8 cellular contexts compared by ENCODE assay signal in genomic region chr9:135479469-135480052, GRCh38. TPM values are rescaled to one million over a fixed set of nuclear protein-coding genes. Genes with fewer than 3 reads are reported as not detected.
A peak's percentile ranks its signal among the peaks of the same experiment; 100 is the strongest.
DNase-seq lines count a peak whose midpoint lies in the region; ATAC-seq and FAIRE-seq lines count a peak whose summit lies in the region.

Gene PPP1R26 (plus strand): TSS chr9:135479782. CDS start chr9:135484511, 4,729 bp downstream.

- 0 to 7% methylated on average over 3 to 26 of the region's 103 CpGs for WGBS in mesodermal cell (ENCODE audit: insufficient coverage in 2 of 2), 2 experiments

- H3K4me3 Mint-ChIP-seq in effector memory CD8-positive, alpha-beta T cell: peak within 1 kb of the TSS; percentile 90 to 92

- H3K9me3 Mint-ChIP-seq in effector memory CD8-positive, alpha-beta T cell: no peaks in the 10 kb centered on the region

- peak; percentile 71 for DNase-seq in GM03348 (ENCODE audit: low spot score)
- peak; percentile 41 for DNase-seq in NCI-H774 (lab: John Stamatoyannopoulos, UW)
- DNase-seq in effector memory CD8-positive, alpha-beta T cell: no peak
- DNase-seq in urothelium cell line (ENCODE audit: low spot score): peak; percentile 66
- DNase-seq in pons (ENCODE audit: low spot score): no peak

- no peaks in the 10 kb centered on the region for H3K36me3 Mint-ChIP-seq in effector memory CD8-positive, alpha-beta T cell (ENCODE audit: insufficient read depth)

- peaks cover 21% of the 10 kb centered on the region for H3K36me3 ChIP-seq in mesodermal cell (ENCODE audit: control insufficient read depth, insufficient read depth, low read length)

- no peak within 1 kb of the TSS for H3K27ac ChIP-seq in mesodermal cell (ENCODE audit: low read depth, low read length, severe bottlenecking)

- peaks cover 3 to 4% of the 10 kb centered on the region in 2 donors for H3K4me1 Mint-ChIP-seq in effector memory CD8-positive, alpha-beta T cell (ENCODE audit: low read depth in 2 of 2)

- H3K27me3 Mint-ChIP-seq in effector memory CD8-positive, alpha-beta T cell: peaks cover 30 to 65% of the 10 kb centered on the region in 2 donors

- H3K27ac Mint-ChIP-seq in effector memory CD8-positive, alpha-beta T cell: peak within 1 kb of the TSS; percentile 60 to 86

- no peaks in the 10 kb centered on the region for H3K9me3 ChIP-seq in mesodermal cell (ENCODE audit: control insufficient read depth, low read length)

- ATAC-seq in effector memory CD8-positive, alpha-beta T cell (replicated peaks): peak; percentile 6
- ATAC-seq in HG02938 (IDR thresholded peaks at IDR 0.05; ENCODE audit: unreplicated experiment) (no peak), GM21786 (IDR thresholded peaks at IDR 0.05; ENCODE audit: unreplicated experiment) (no peak)

- no peak for FAIRE-seq in urothelium cell line (lab: Jason Lieb, UNC)

- peaks cover 4% of the 10 kb centered on the region for H3K4me1 ChIP-seq in mesodermal cell (ENCODE audit: control insufficient read depth, insufficient read depth, low read length, poor library complexity, severe bottlenecking)

- peak within 1 kb of the TSS; percentile 75 for H3K4me3 ChIP-seq in mesodermal cell (ENCODE audit: extremely low read depth, insufficient read depth, low read length, poor library complexity, severe bottlenecking)

RNA-seq across cellular contexts. Expression of gene PPP1R26, which starts in this region (rescaled TPM):
- polyA plus RNA-seq in mesodermal cell (2013, experiment 1 of 2): 22.5 TPM
- polyA plus RNA-seq in mesodermal cell (2013, experiment 2 of 2): 19.3 TPM

Comparison
In these comparisons a context has a peak if more than half of its experiments do, and no peak if none do; other contexts are left out.
1. DNase-seq: peak in GM03348 (single experiment), NCI-H774 (single experiment) and urothelium cell line (single experiment); none in effector memory CD8-positive, alpha-beta T cell (0 of 3) and pons (single experiment).